37 cellular contexts compared by ENCODE assay signal in genomic region chr2:31366733-31367132, GRCh38. TPM values are rescaled to one million over a fixed set of nuclear protein-coding genes. Genes with fewer than 3 reads are reported as not detected.
"Had no signal": no experiment of that assay in that cellular context is flagged by ENCODE, and none has a peak within 500 bp of the region (broad histone marks: within the 10 kb centered on the region; RNA-seq: fewer than 3 reads in every experiment).

No MANE protein-coding gene starts in this region.

- H3K36me3 Mint-ChIP-seq: activated CD8-positive, alpha-beta memory T cell treated with anti-CD3 and anti-CD28 coated beads, Interleukin-2, amount 10 ng/mL, durations not matched to agents 7 days and 5 days; activated naive CD4-positive, alpha-beta T cell treated with anti-CD3 and anti-CD28 coated beads, Interleukin-2, amount 50 U/mL, for 24 hours; activated naive CD8-positive, alpha-beta T cell treated with anti-CD3 and anti-CD28 coated beads for 36 hours; brain had no signal

- H3K4me3 ChIP-seq: adrenal gland, ascending aorta, coronary artery, dorsolateral prefrontal cortex had no signal

- H3K4me1 ChIP-seq: adrenal gland, ascending aorta had no signal

- H3K27ac Mint-ChIP-seq: activated B cell treated with CpG ODN at 0.5 μM for 24 hours; activated CD8-positive, alpha-beta memory T cell treated with anti-CD3 and anti-CD28 coated beads, Interleukin-2, amount 10 ng/mL, durations not matched to agents 7 days and 5 days; activated CD8-positive, alpha-beta T cell treated with anti-CD3 and anti-CD28 coated beads for 36 hours; activated naive CD4-positive, alpha-beta T cell treated with anti-CD3 and anti-CD28 coated beads, Interleukin-2, amount 50 U/mL, for 24 hours; activated naive CD8-positive, alpha-beta T cell treated with anti-CD3 and anti-CD28 coated beads for 36 hours; activated naive CD8-positive, alpha-beta T cell treated with anti-CD3 and anti-CD28 coated beads, Interleukin-2, amount 50 U/mL, for 24 hours; activated T-cell treated with anti-CD3 and anti-CD28 coated beads, Interleukin-2, amount 50 U/mL, for 24 hours; activated T-cell treated with anti-CD3 and anti-CD28 coated beads, Interleukin-2, amount 50 U/mL, for 72 hours; brain; dendritic cell treated with granulocyte-macrophage colony-stimulating factor and Interleukin-4, amounts not matched to agents 40 ng/mL and 50 ng/mL, for 4 days; effector memory CD8-positive, alpha-beta T cell; T-helper 17 cell; T-helper 2 cell treated with Interferon-gamma antibody and Interleukin-4, amounts not matched to agents 5 μg/mL and 100 μg/mL, for 36 hours had no signal

- H3K27ac ChIP-seq: adrenal gland, ascending aorta, coronary artery, dorsolateral prefrontal cortex, epithelial cell of prostate, WERI-Rb-1 had no signal

- ATAC-seq: activated CD4-positive, CD25-positive, alpha-beta regulatory T cell treated with anti-CD3 and anti-CD28 coated beads, Interleukin-2, amount 50 U/mL, for 24 hours; activated CD8-positive, alpha-beta memory T cell treated with anti-CD3 and anti-CD28 coated beads, Interleukin-2, amount 10 ng/mL, durations not matched to agents 7 days and 5 days; activated CD8-positive, alpha-beta T cell treated with anti-CD3 and anti-CD28 coated beads for 36 hours; activated naive CD8-positive, alpha-beta T cell treated with anti-CD3 and anti-CD28 coated beads, Interleukin-2, amount 50 U/mL, for 24 hours; activated T-cell treated with anti-CD3 and anti-CD28 coated beads, Interleukin-2, amount 50 U/mL, for 72 hours; effector memory CD8-positive, alpha-beta T cell; T-helper 17 cell had no signal

- H3K9me3 Mint-ChIP-seq: activated B cell treated with CpG ODN at 0.5 μM for 24 hours; activated CD8-positive, alpha-beta T cell treated with anti-CD3 and anti-CD28 coated beads for 36 hours; activated naive CD4-positive, alpha-beta T cell treated with anti-CD3 and anti-CD28 coated beads, Interleukin-2, amount 50 U/mL, for 24 hours; activated naive CD8-positive, alpha-beta T cell treated with anti-CD3 and anti-CD28 coated beads for 36 hours; activated naive CD8-positive, alpha-beta T cell treated with anti-CD3 and anti-CD28 coated beads, Interleukin-2, amount 50 U/mL, for 24 hours; activated T-cell treated with anti-CD3 and anti-CD28 coated beads, Interleukin-2, amount 50 U/mL, for 24 hours; activated T-cell treated with anti-CD3 and anti-CD28 coated beads, Interleukin-2, amount 50 U/mL, for 72 hours; brain; central memory CD8-positive, alpha-beta T cell; dendritic cell treated with granulocyte-macrophage colony-stimulating factor and Interleukin-4, amounts not matched to agents 40 ng/mL and 50 ng/mL, for 4 days; effector memory CD8-positive, alpha-beta T cell; T-helper 2 cell treated with Interferon-gamma antibody and Interleukin-4, amounts not matched to agents 5 μg/mL and 100 μg/mL, for 36 hours had no signal

- H3K27me3 Mint-ChIP-seq: activated B cell treated with CpG ODN at 0.5 μM for 24 hours; activated naive CD4-positive, alpha-beta T cell treated with anti-CD3 and anti-CD28 coated beads, Interleukin-2, amount 50 U/mL, for 24 hours; activated naive CD8-positive, alpha-beta T cell treated with anti-CD3 and anti-CD28 coated beads, Interleukin-2, amount 50 U/mL, for 24 hours; activated T-cell treated with anti-CD3 and anti-CD28 coated beads, Interleukin-2, amount 50 U/mL, for 24 hours; brain; central memory CD8-positive, alpha-beta T cell; dendritic cell treated with granulocyte-macrophage colony-stimulating factor and Interleukin-4, amounts not matched to agents 40 ng/mL and 50 ng/mL, for 4 days had no signal

- H3K9me3 ChIP-seq: adrenal gland, ascending aorta had no signal

- H3K4me3 Mint-ChIP-seq: activated B cell treated with CpG ODN at 0.5 μM for 24 hours; activated CD8-positive, alpha-beta memory T cell treated with anti-CD3 and anti-CD28 coated beads, Interleukin-2, amount 10 ng/mL, durations not matched to agents 7 days and 5 days; activated CD8-positive, alpha-beta T cell treated with anti-CD3 and anti-CD28 coated beads for 36 hours; activated naive CD4-positive, alpha-beta T cell treated with anti-CD3 and anti-CD28 coated beads, Interleukin-2, amount 50 U/mL, for 24 hours; activated naive CD8-positive, alpha-beta T cell treated with anti-CD3 and anti-CD28 coated beads for 36 hours; activated naive CD8-positive, alpha-beta T cell treated with anti-CD3 and anti-CD28 coated beads, Interleukin-2, amount 50 U/mL, for 24 hours; activated T-cell treated with anti-CD3 and anti-CD28 coated beads, Interleukin-2, amount 50 U/mL, for 24 hours; activated T-cell treated with anti-CD3 and anti-CD28 coated beads, Interleukin-2, amount 50 U/mL, for 72 hours; brain; central memory CD8-positive, alpha-beta T cell; dendritic cell treated with granulocyte-macrophage colony-stimulating factor and Interleukin-4, amounts not matched to agents 40 ng/mL and 50 ng/mL, for 4 days; effector memory CD8-positive, alpha-beta T cell; T-helper 17 cell; T-helper 2 cell treated with Interferon-gamma antibody and Interleukin-4, amounts not matched to agents 5 μg/mL and 100 μg/mL, for 36 hours had no signal

- DNase-seq: activated B cell treated with CpG ODN at 0.5 μM for 24 hours; activated CD4-positive, alpha-beta T cell treated with anti-CD3 and anti-CD28 coated beads for 48 hours; activated CD4-positive, alpha-beta T cell treated with anti-CD3 and anti-CD28 coated beads, Interleukin-2, amount 50 U/mL, for 1 hour; activated CD4-positive, alpha-beta T cell treated with anti-CD3 and anti-CD28 coated beads, Interleukin-2, amount 50 U/mL, for 48 hours; activated CD8-positive, alpha-beta memory T cell treated with anti-CD3 and anti-CD28 coated beads, Interleukin-2, amount 10 ng/mL, durations not matched to agents 7 days and 5 days; activated CD8-positive, alpha-beta memory T cell treated with anti-CD3 and anti-CD28 coated beads, Interleukin-2, amount 50 U/mL, for 4 hours; activated CD8-positive, alpha-beta T cell treated with anti-CD3 and anti-CD28 coated beads for 36 hours; activated gamma-delta T cell; activated naive CD4-positive, alpha-beta T cell treated with Interleukin-2 at 50 U/mL for 16 hours; activated naive CD8-positive, alpha-beta T cell treated with anti-CD3 and anti-CD28 coated beads for 36 hours; activated naive CD8-positive, alpha-beta T cell treated with anti-CD3 and anti-CD28 coated beads, Interleukin-2, amount 50 U/mL, for 24 hours; activated T-cell treated with anti-CD3 and anti-CD28 coated beads for 4 hours; activated T-cell treated with anti-CD3 and anti-CD28 coated beads, Interleukin-2, amount 50 U/mL, for 24 hours; activated T-cell treated with anti-CD3 and anti-CD28 coated beads, Interleukin-2, amount 50 U/mL, for 72 hours; adrenal gland; amygdala; dorsolateral prefrontal cortex; effector CD4-positive, alpha-beta T cell; effector memory CD8-positive, alpha-beta T cell; foreskin fibroblast; T-helper 1 cell; T-helper 17 cell; T1000; WERI-Rb-1 had no signal

- H3K36me3 ChIP-seq: adrenal gland, ascending aorta, WERI-Rb-1 had no signal

- H3K27me3 ChIP-seq: adrenal gland, ascending aorta, dorsolateral prefrontal cortex had no signal

- H3K4me1 Mint-ChIP-seq: activated B cell treated with CpG ODN at 0.5 μM for 24 hours; activated CD8-positive, alpha-beta memory T cell treated with anti-CD3 and anti-CD28 coated beads, Interleukin-2, amount 10 ng/mL, durations not matched to agents 7 days and 5 days; activated naive CD4-positive, alpha-beta T cell treated with anti-CD3 and anti-CD28 coated beads, Interleukin-2, amount 50 U/mL, for 24 hours; activated naive CD8-positive, alpha-beta T cell treated with anti-CD3 and anti-CD28 coated beads for 36 hours; activated naive CD8-positive, alpha-beta T cell treated with anti-CD3 and anti-CD28 coated beads, Interleukin-2, amount 50 U/mL, for 24 hours; brain; central memory CD8-positive, alpha-beta T cell; T-helper 17 cell had no signal

RNA-seq across cellular contexts. Expression of gene XDH, which starts 47.8 kb away (rescaled TPM):
- total RNA-seq: activated B cell treated with CpG ODN at 0.5 μM for 24 hours; activated CD8-positive, alpha-beta memory T cell treated with anti-CD3 and anti-CD28 coated beads for 36 hours; activated naive CD8-positive, alpha-beta T cell treated with anti-CD3 and anti-CD28 coated beads for 36 hours; adrenal gland; ascending aorta; cardiac septum; dorsolateral prefrontal cortex; endothelial cell of umbilical vein; frontal cortex had no signal
